Comparison of ENCODE assay signal across 8 cellular contexts in genomic region chr7:150903627-150904026, GRCh38. TPM values are rescaled to one million over a fixed set of nuclear protein-coding genes. Genes with fewer than 3 reads are reported as not detected.
DNase-seq lines count a peak whose midpoint lies in the region; ATAC-seq and TF ChIP-seq lines count a peak whose summit lies in the region.

No MANE protein-coding gene starts in this region.

- H3K9me3 ChIP-seq in muscle layer of duodenum (ENCODE audit: control insufficient read depth in 1 of 2, low read length in 2 of 2) (no peaks in the 10 kb centered on the region), T-helper 17 cell (ENCODE audit: control insufficient read depth, low read length, poor library complexity, severe bottlenecking) (no peaks in the 10 kb centered on the region)

- ATAC-seq in T-helper 17 cell = no peak

- peaks cover 2% of the 10 kb centered on the region for H3K36me3 Mint-ChIP-seq in T-helper 17 cell (ENCODE audit: low read depth)

- peaks cover 2 to 32% of the 10 kb centered on the region in 2 donors for H3K4me1 ChIP-seq in muscle layer of duodenum (ENCODE audit: control insufficient read depth in 1 of 2, insufficient read depth in 2 of 2, low read length in 2 of 2)

- no peak overlapping the region for H3K4me3 Mint-ChIP-seq in T-helper 17 cell

- H3K4me3 ChIP-seq in cardiac fibroblast (replicated peaks in 1 of 2; ENCODE audit: low read depth in 2 of 2, low read length in 2 of 2) (no peak overlapping the region), muscle layer of duodenum (ENCODE audit: low read depth in 1 of 2, low read length in 2 of 2) (no peak overlapping the region)

- peaks cover 62% of the 10 kb centered on the region for H3K27me3 Mint-ChIP-seq in T-helper 17 cell

- peak; percentile 80 for DNase-seq in DMS79 (lab: John Stamatoyannopoulos, UW)
- peak; percentile 94 for DNase-seq in NCI-H1092 treated with DMSO at 0.1 percent for 48 hours (lab: John Stamatoyannopoulos, UW)
- DNase-seq in cardiac fibroblast (ENCODE audit: low read depth in 2 of 2) = peak; percentile 6 to 29
- no peak for DNase-seq in NCI-H510A (lab: John Stamatoyannopoulos, UW)
- no peak for DNase-seq in stimulated activated naive CD4-positive, alpha-beta T cell (lab: John Stamatoyannopoulos, UW)
- DNase-seq in activated CD8-positive, alpha-beta memory T cell treated with anti-CD3 and anti-CD28 coated beads for 24 hours = no peak
- no peak for DNase-seq in T-helper 17 cell

- H3K36me3 ChIP-seq in muscle layer of duodenum (ENCODE audit: control insufficient read depth in 1 of 2, insufficient read depth in 2 of 2, low read length in 2 of 2) = no peaks in the 10 kb centered on the region

- peak overlapping the region; percentile 53 for H3K27ac ChIP-seq in muscle layer of duodenum (ENCODE audit: low read length)

- no peaks in the 10 kb centered on the region for H3K27me3 ChIP-seq in muscle layer of duodenum (ENCODE audit: low read depth, low read length)

- H3K27ac Mint-ChIP-seq in T-helper 17 cell = no peak overlapping the region

- TF ChIP-seq CTCF in cardiac fibroblast (IDR thresholded peaks at IDR 0.05; ENCODE audit: low read depth, low read length) = no peak

- peaks cover 14% of the 10 kb centered on the region for H3K4me1 Mint-ChIP-seq in T-helper 17 cell

RNA-seq across cellular contexts. Expression of gene AOC1, which starts 51.3 kb away (rescaled TPM):
- total RNA-seq in T-helper 17 cell = not detected

Comparison
In these comparisons a context has a peak if more than half of its experiments do, and no peak if none do; other contexts are left out.
1. DNase-seq: peak in DMS79 (single experiment), NCI-H1092 treated with DMSO at 0.1 percent for 48 hours (single experiment) and cardiac fibroblast (2 of 2); none in NCI-H510A (single experiment), stimulated activated naive CD4-positive, alpha-beta T cell (0 of 6), activated CD8-positive, alpha-beta memory T cell treated with anti-CD3 and anti-CD28 coated beads for 24 hours (single experiment) and T-helper 17 cell (0 of 3).